ENCODE assay signal across 10 cellular contexts in genomic region chr6:37514840-37515239, GRCh38. TPM values are rescaled to one million over a fixed set of nuclear protein-coding genes. Genes with fewer than 3 reads are reported as not detected.
DNase-seq lines count a peak whose midpoint lies in the region; ATAC-seq and TF ChIP-seq lines count a peak whose summit lies in the region.
"Had no signal": no experiment of that assay in that cellular context is flagged by ENCODE, and none has a peak within 500 bp of the region (broad histone marks: within the 10 kb centered on the region; RNA-seq: fewer than 3 reads in every experiment).

No MANE protein-coding gene starts in this region.

- POLR2A ChIA-PET in OCI-LY7 (lab: Charles Lee) = no interaction called here

- H3K27ac ChIP-seq in OCI-LY7 (ENCODE audit: low read depth, low read length, poor library complexity, severe bottlenecking) = no peak overlapping the region

- no peak for DNase-seq in activated T-cell treated with anti-CD3 and anti-CD28 coated beads, Interleukin-2, amount 50 U/mL, for 72 hours
- DNase-seq in activated T-cell treated with anti-CD3 and anti-CD28 coated beads for 4 hours = no peak
- DNase-seq in NCI-H69 (lab: John Stamatoyannopoulos, UW) = peak; percentile 89
- peak; percentile 57 for DNase-seq in chondrocyte (ENCODE audit: low spot score)
- DNase-seq in stimulated activated effector memory CD8-positive, alpha-beta T cell treated with anti-CD3 and anti-CD28 coated beads, Interleukin-12 subunit alpha, Interleukin-12 subunit beta, amount 100 ng/mL, for 72 hours (ENCODE audit: low spot score in 2 of 2) = no peak
- no peak for DNase-seq in OCI-LY7 (ENCODE audit: low spot score)
- DNase-seq in T1000 (lab: John Stamatoyannopoulos, UW) = no peak

- H3K9me3 ChIP-seq in OCI-LY7 (ENCODE audit: low read length) = no peaks in the 10 kb centered on the region

- no peaks in the 10 kb centered on the region for H4K20me1 ChIP-seq in OCI-LY7 (ENCODE audit: insufficient read depth, low read length)

- no TSS peak for BruUV-seq in OCI-LY7 (replicated peaks; lab: Mats Ljungman, UMichigan)

- H3K79me2 ChIP-seq in OCI-LY7 (ENCODE audit: insufficient read depth, low read depth, low read length) = no peaks in the 10 kb centered on the region

- no peaks in the 10 kb centered on the region for H3K36me3 ChIP-seq in OCI-LY7 (ENCODE audit: insufficient read depth, low read length)

- peaks cover 0 to 2% of the 10 kb centered on the region in 2 donors for H3K36me3 Mint-ChIP-seq in activated T-cell treated with anti-CD3 and anti-CD28 coated beads, Interleukin-2, amount 50 U/mL, for 72 hours (ENCODE audit: insufficient read depth in 2 of 2)
- H3K36me3 Mint-ChIP-seq in chondrocyte (ENCODE audit: low read depth) = no peaks in the 10 kb centered on the region
- peaks cover 11% of the 10 kb centered on the region for H3K36me3 Mint-ChIP-seq in stimulated activated effector memory CD8-positive, alpha-beta T cell treated with anti-CD3 and anti-CD28 coated beads, Interleukin-12 subunit alpha, Interleukin-12 subunit beta, amount 100 ng/mL, for 72 hours
- H3K36me3 Mint-ChIP-seq: memory B cell had no signal

- intact Hi-C loops in OCI-LY7 (cut with micrococcal nuclease; ENCODE audit: unreplicated experiment) = no loop called here

- H3K27ac Mint-ChIP-seq in activated T-cell treated with anti-CD3 and anti-CD28 coated beads, Interleukin-2, amount 50 U/mL, for 72 hours = peak overlapping the region; percentile 50
- H3K27ac Mint-ChIP-seq in chondrocyte (ENCODE audit: unreplicated experiment) = no peak overlapping the region
- H3K27ac Mint-ChIP-seq in stimulated activated effector memory CD8-positive, alpha-beta T cell treated with anti-CD3 and anti-CD28 coated beads, Interleukin-12 subunit alpha, Interleukin-12 subunit beta, amount 100 ng/mL, for 72 hours = peak overlapping the region; percentile 93
- H3K27ac Mint-ChIP-seq: memory B cell had no signal

- H3K4me2 ChIP-seq in OCI-LY7 (ENCODE audit: low read length) = no peak overlapping the region
- H3K4me2 ChIP-seq: KMS-11 had no signal

- H3K4me1 Mint-ChIP-seq in activated T-cell treated with anti-CD3 and anti-CD28 coated beads, Interleukin-2, amount 50 U/mL, for 72 hours (ENCODE audit: low read depth) = peaks cover 84% of the 10 kb centered on the region
- H3K4me1 Mint-ChIP-seq in chondrocyte (ENCODE audit: low read depth) = peaks cover 21% of the 10 kb centered on the region
- H3K4me1 Mint-ChIP-seq in stimulated activated effector memory CD8-positive, alpha-beta T cell treated with anti-CD3 and anti-CD28 coated beads, Interleukin-12 subunit alpha, Interleukin-12 subunit beta, amount 100 ng/mL, for 72 hours = peaks cover 84% of the 10 kb centered on the region

- H3K9me3 Mint-ChIP-seq in activated T-cell treated with anti-CD3 and anti-CD28 coated beads, Interleukin-2, amount 50 U/mL, for 72 hours = no peaks in the 10 kb centered on the region
- peaks cover 6% of the 10 kb centered on the region for H3K9me3 Mint-ChIP-seq in chondrocyte (ENCODE audit: low read depth)
- H3K9me3 Mint-ChIP-seq in stimulated activated effector memory CD8-positive, alpha-beta T cell treated with anti-CD3 and anti-CD28 coated beads, Interleukin-12 subunit alpha, Interleukin-12 subunit beta, amount 100 ng/mL, for 72 hours = no peaks in the 10 kb centered on the region
- H3K9me3 Mint-ChIP-seq: memory B cell had no signal

- no peak for ATAC-seq in activated T-cell treated with anti-CD3 and anti-CD28 coated beads, Interleukin-2, amount 50 U/mL, for 72 hours (replicated peaks in 1 of 2)
- ATAC-seq in stimulated activated effector memory CD8-positive, alpha-beta T cell treated with anti-CD3 and anti-CD28 coated beads, Interleukin-12 subunit alpha, Interleukin-12 subunit beta, amount 100 ng/mL, for 72 hours = no peak
- no peak for ATAC-seq in GM18498 (IDR thresholded peaks at IDR 0.05; ENCODE audit: unreplicated experiment)

- H3K27me3 Mint-ChIP-seq in activated T-cell treated with anti-CD3 and anti-CD28 coated beads, Interleukin-2, amount 50 U/mL, for 72 hours (ENCODE audit: low read depth) = peaks cover 8% of the 10 kb centered on the region
- peaks cover 28% of the 10 kb centered on the region for H3K27me3 Mint-ChIP-seq in chondrocyte (ENCODE audit: low read depth)
- H3K27me3 Mint-ChIP-seq: memory B cell had no signal

- H3K4me1 ChIP-seq in OCI-LY7 (ENCODE audit: insufficient read depth, low read length, poor library complexity, severe bottlenecking) = peaks cover 13% of the 10 kb centered on the region

- TF ChIP-seq CTCF in chondrocyte (IDR thresholded peaks at IDR 0.05) (no peak), OCI-LY7 (conservative IDR thresholded peaks at IDR 0.05; ENCODE audit: low read length) (no peak)

- H3K4me3 Mint-ChIP-seq in activated T-cell treated with anti-CD3 and anti-CD28 coated beads, Interleukin-2, amount 50 U/mL, for 72 hours = peak overlapping the region; percentile 87
- H3K4me3 Mint-ChIP-seq in chondrocyte (ENCODE audit: unreplicated experiment) = no peak overlapping the region
- peak overlapping the region; percentile 75 for H3K4me3 Mint-ChIP-seq in stimulated activated effector memory CD8-positive, alpha-beta T cell treated with anti-CD3 and anti-CD28 coated beads, Interleukin-12 subunit alpha, Interleukin-12 subunit beta, amount 100 ng/mL, for 72 hours
- H3K4me3 Mint-ChIP-seq: memory B cell had no signal

- no peaks in the 10 kb centered on the region for H3K9me2 ChIP-seq in OCI-LY7 (ENCODE audit: insufficient read depth, low read length)

- no peak overlapping the region for H2AFZ ChIP-seq in OCI-LY7 (ENCODE audit: low read length)

- CTCF ChIA-PET in OCI-LY7 (lab: Charles Lee; ENCODE audit: unreplicated experiment) = no interaction called here

- no peak overlapping the region for H3K4me3 ChIP-seq in OCI-LY7 (ENCODE audit: low read depth, low read length, poor library complexity, severe bottlenecking)

RNA-seq across cellular contexts. Expression of gene CCDC167, which starts 15.1 kb away (rescaled TPM):
- 10 to 100 TPM; 32.2 to 36.4 TPM for total RNA-seq in activated T-cell treated with anti-CD3 and anti-CD28 coated beads, Interleukin-2, amount 50 U/mL, for 72 hours
- total RNA-seq in chondrocyte (28.3 to 34.0 TPM (median 29.9 TPM) in 3 replicates), OCI-LY7 (2022) (81.4 and 85.5 TPM in 2 replicates)
- 138 and 153 TPM in 2 replicates for total RNA-seq in OCI-LY7 (2014; rRNA removed; shearing (Covaris generic))

Comparison
In these comparisons a context has a peak if more than half of its experiments do, and no peak if none do; other contexts are left out.
1. DNase-seq: peak in NCI-H69 (single experiment) and chondrocyte (single experiment); none in activated T-cell treated with anti-CD3 and anti-CD28 coated beads, Interleukin-2, amount 50 U/mL, for 72 hours (0 of 2), activated T-cell treated with anti-CD3 and anti-CD28 coated beads for 4 hours (single experiment), stimulated activated effector memory CD8-positive, alpha-beta T cell treated with anti-CD3 and anti-CD28 coated beads, Interleukin-12 subunit alpha, Interleukin-12 subunit beta, amount 100 ng/mL, for 72 hours (0 of 2), OCI-LY7 (single experiment) and T1000 (single experiment).